8 cellular contexts compared by ENCODE assay signal in the genomic region with DNA sequence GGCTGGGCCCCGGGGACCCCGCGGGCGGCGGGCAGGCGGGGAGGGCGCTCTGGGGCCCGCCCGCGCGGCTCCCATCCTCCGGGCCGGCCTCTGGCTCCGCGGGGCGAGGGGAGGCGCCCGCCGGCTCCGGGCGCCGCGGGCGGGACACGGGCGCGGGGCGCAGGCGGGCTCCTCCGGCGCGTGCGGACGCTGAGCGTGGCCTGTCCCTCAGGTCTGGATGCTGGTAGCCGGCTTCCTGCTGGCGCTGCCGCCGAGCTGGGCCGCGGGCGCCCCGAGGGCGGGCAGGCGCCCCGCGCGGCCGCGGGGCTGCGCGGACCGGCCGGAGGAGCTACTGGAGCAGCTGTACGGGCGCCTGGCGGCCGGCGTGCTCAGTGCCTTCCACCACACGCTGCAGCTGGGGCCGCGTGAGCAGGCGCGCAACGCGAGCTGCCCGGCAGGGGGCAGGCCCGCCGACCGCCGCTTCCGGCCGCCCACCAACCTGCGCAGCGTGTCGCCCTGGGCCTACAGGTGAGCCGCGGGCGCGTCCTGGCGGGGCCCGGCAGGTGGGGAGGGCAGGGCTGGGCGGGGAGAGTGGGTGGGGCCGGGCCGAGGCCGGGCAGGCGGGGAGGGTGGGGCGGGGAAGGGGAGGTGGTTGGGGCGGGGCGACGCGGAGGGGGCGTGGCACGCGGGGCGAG. TPM values are rescaled to one million over a fixed set of nuclear protein-coding genes. Genes with fewer than 3 reads are reported as not detected.
DNase-seq lines count a peak whose midpoint lies in the region; ATAC-seq and TF ChIP-seq lines count a peak whose summit lies in the region.

No MANE protein-coding gene starts in this region.

- H3K4me3 Mint-ChIP-seq in Calu3 (ENCODE audit: low read depth, unreplicated experiment) (peak overlapping the region; percentile 91), neural crest cell (no peak overlapping the region)
- no peak overlapping the region for H3K4me3 Mint-ChIP-seq in activated T-cell treated with anti-CD3 and anti-CD28 coated beads, Interleukin-2, amount 50 U/mL, for 24 hours

- no peaks in the 10 kb centered on the region for H4K20me1 ChIP-seq in OCI-LY7 (ENCODE audit: insufficient read depth, low read length)

- intact Hi-C loops in Calu3 (cut with micrococcal nuclease; ENCODE audit: unreplicated experiment) (no loop called here), OCI-LY7 (cut with micrococcal nuclease; ENCODE audit: unreplicated experiment) (loop anchor here (2.0 to 10.0 kb wide), 5 partner anchors 123 to 773 kb away; a partner anchor contains a TSS)

- no peaks in the 10 kb centered on the region for H3K9me2 ChIP-seq in OCI-LY7 (ENCODE audit: insufficient read depth, low read length)

- BruUV-seq in Calu3 (replicated peaks; lab: Mats Ljungman, UMichigan) (no TSS peak), OCI-LY7 (replicated peaks; lab: Mats Ljungman, UMichigan) (no TSS peak)

- peak; percentile 92 for ATAC-seq in GM19397 (IDR thresholded peaks at IDR 0.05; ENCODE audit: unreplicated experiment)
- peak; percentile 89 for ATAC-seq in HG03469 (IDR thresholded peaks at IDR 0.05; ENCODE audit: unreplicated experiment)

- H3K4me2 ChIP-seq in OCI-LY7 (ENCODE audit: low read length): peak overlapping the region; percentile 38; the same call in 1 of the 2 replicates

- peaks cover 8% of the 10 kb centered on the region for H3K4me1 Mint-ChIP-seq in Calu3 (ENCODE audit: low read depth, unreplicated experiment)
- peaks cover 22% of the 10 kb centered on the region for H3K4me1 Mint-ChIP-seq in activated T-cell treated with anti-CD3 and anti-CD28 coated beads, Interleukin-2, amount 50 U/mL, for 24 hours (ENCODE audit: low read depth)
- H3K4me1 Mint-ChIP-seq in neural crest cell: peaks cover 22% of the 10 kb centered on the region

- TF ChIP-seq CTCF in Calu3 (IDR thresholded peaks at IDR 0.05; ENCODE audit: unreplicated experiment): no peak
- no peak; the same call in 1 of the 2 replicates for TF ChIP-seq CTCF in OCI-LY7 (conservative IDR thresholded peaks at IDR 0.05; ENCODE audit: low read length)
- no peak for TF ChIP-seq CTCF in fibroblast of mammary gland (conservative IDR thresholded peaks at IDR 0.05; ENCODE audit: control insufficient read depth, insufficient read depth, low read depth, low read length)
- TF ChIP-seq CTCF in neural crest cell (conservative IDR thresholded peaks at IDR 0.05): peak; percentile 71

- H3K79me2 ChIP-seq in OCI-LY7 (ENCODE audit: insufficient read depth, low read depth, low read length): no peaks in the 10 kb centered on the region

- H3K4me1 ChIP-seq in OCI-LY7 (ENCODE audit: insufficient read depth, low read length, poor library complexity, severe bottlenecking): peaks cover 13% of the 10 kb centered on the region

- no peaks in the 10 kb centered on the region for H3K36me3 ChIP-seq in OCI-LY7 (ENCODE audit: insufficient read depth, low read length)

- H3K36me3 Mint-ChIP-seq in Calu3 (ENCODE audit: insufficient read depth, unreplicated experiment) (peaks cover 14% of the 10 kb centered on the region), neural crest cell (ENCODE audit: low read depth) (peaks cover 7% of the 10 kb centered on the region)
- peaks cover 2% of the 10 kb centered on the region for H3K36me3 Mint-ChIP-seq in activated T-cell treated with anti-CD3 and anti-CD28 coated beads, Interleukin-2, amount 50 U/mL, for 24 hours (ENCODE audit: low read depth)

- H3K9me3 Mint-ChIP-seq in Calu3 (ENCODE audit: low read depth, unreplicated experiment): no peaks in the 10 kb centered on the region
- H3K9me3 Mint-ChIP-seq in activated T-cell treated with anti-CD3 and anti-CD28 coated beads, Interleukin-2, amount 50 U/mL, for 24 hours: no peaks in the 10 kb centered on the region
- no peaks in the 10 kb centered on the region for H3K9me3 Mint-ChIP-seq in neural crest cell

- no peak overlapping the region for H2AFZ ChIP-seq in OCI-LY7 (ENCODE audit: low read length)

- H3K9me3 ChIP-seq in OCI-LY7 (ENCODE audit: low read length): no peaks in the 10 kb centered on the region

- H3K27ac ChIP-seq in OCI-LY7 (ENCODE audit: low read depth, low read length, poor library complexity, severe bottlenecking): no peak overlapping the region

- peak overlapping the region; percentile 49 for H3K4me3 ChIP-seq in OCI-LY7 (ENCODE audit: low read depth, low read length, poor library complexity, severe bottlenecking)
- H3K4me3 ChIP-seq in fibroblast of mammary gland (ENCODE audit: control insufficient read depth, low read depth, low read length): peak overlapping the region; percentile 10

- POLR2A ChIA-PET in OCI-LY7 (lab: Charles Lee): interaction anchor here (0.5 kb wide), 1 partner anchor 223 kb away, joined by 3 read pairs; no protein-coding TSS in a partner anchor

- H3K27me3 Mint-ChIP-seq in Calu3 (ENCODE audit: unreplicated experiment) (no peaks in the 10 kb centered on the region), neural crest cell (ENCODE audit: low read depth) (peaks cover 7% of the 10 kb centered on the region)
- peaks cover 30% of the 10 kb centered on the region for H3K27me3 Mint-ChIP-seq in activated T-cell treated with anti-CD3 and anti-CD28 coated beads, Interleukin-2, amount 50 U/mL, for 24 hours

- DNase-seq in Calu3: peak; percentile 89
- DNase-seq in OCI-LY7 (ENCODE audit: low spot score): peak; percentile 90
- DNase-seq in activated T-cell treated with anti-CD3 and anti-CD28 coated beads, Interleukin-2, amount 50 U/mL, for 24 hours: peak; percentile 87
- peak; percentile 65 for DNase-seq in fibroblast of mammary gland (ENCODE audit: low read depth)
- DNase-seq in neural crest cell (ENCODE audit: low read depth, low spot score): peak; percentile 67
- DNase-seq in stromal cell of bone marrow (ENCODE audit: low read depth): peak; percentile 50

- CTCF ChIA-PET in Calu3 (lab: Charles Lee) (interaction anchor here (0.6 to 1.1 kb wide), 3 partner anchors 17 to 127 kb away, joined by 3 read pairs; no protein-coding TSS in a partner anchor), OCI-LY7 (lab: Charles Lee; ENCODE audit: unreplicated experiment) (no interaction called here)

- H3K27ac Mint-ChIP-seq in Calu3 (ENCODE audit: unreplicated experiment) (no peak overlapping the region), neural crest cell (ENCODE audit: unreplicated experiment) (no peak overlapping the region)
- no peak overlapping the region for H3K27ac Mint-ChIP-seq in activated T-cell treated with anti-CD3 and anti-CD28 coated beads, Interleukin-2, amount 50 U/mL, for 24 hours

RNA-seq across cellular contexts. Expression of a gene that starts 0.4 kb away (rescaled TPM):
- 0.39 and 1.3 TPM in 2 replicates for total RNA-seq in Calu3 (2022)
- total RNA-seq in OCI-LY7 (2014; rRNA removed; shearing (Covaris generic)): 0.21 and 1.1 TPM in 2 replicates
- total RNA-seq in OCI-LY7 (2022): 0.51 and 0.65 TPM in 2 replicates
- total RNA-seq in neural crest cell: 7.9 and 8.4 TPM in 2 replicates
